ENCODE assay signal across 20 cellular contexts in genomic region chr5:74493426-74493825, GRCh38.
"Had no signal": no experiment of that assay in that cellular context is flagged by ENCODE, and none has a peak within 500 bp of the region (broad histone marks: within the 10 kb centered on the region; RNA-seq: fewer than 3 reads in every experiment).

No MANE protein-coding gene starts in this region.

- H3K79me2 ChIP-seq: parathyroid adenoma had no signal

- H3K4me3 ChIP-seq: cardiac muscle cell, lower lobe of right lung, testis had no signal

- DNase-seq: activated CD4-positive, alpha-beta memory T cell treated with anti-CD3 and anti-CD28 coated beads for 36 hours; activated CD4-positive, alpha-beta T cell treated with anti-CD3 and anti-CD28 coated beads for 48 hours; activated CD4-positive, CD25-positive, alpha-beta regulatory T cell; activated T-cell treated with anti-CD3 and anti-CD28 coated beads, Interleukin-2, amount 50 U/mL, for 48 hours; cortex of kidney; endodermal cell; foreskin fibroblast; lower lobe of right lung; naive B cell; nucleus accumbens; stimulated activated CD4-positive, alpha-beta T cell treated with anti-CD3 and anti-CD28 coated beads, Interleukin-4, amount 100 ng/mL, for 1 hour; stimulated activated naive CD4-positive, alpha-beta T cell; SW 1271; T-helper 17 cell; testis had no signal

- H3K9ac ChIP-seq: parathyroid adenoma had no signal

- ATAC-seq: left lobe of liver, lower lobe of right lung, sciatic nerve, T-helper 17 cell had no signal

- H3K27me3 ChIP-seq: cardiac muscle cell, testis had no signal

- H3K9me3 ChIP-seq: lower lobe of right lung, testis had no signal

- H3K27ac ChIP-seq: cardiac muscle cell, lower lobe of right lung, parathyroid adenoma, testis had no signal

- FAIRE-seq: keratinocyte had no signal

- H3K36me3 ChIP-seq: cardiac muscle cell, lower lobe of right lung had no signal

- H3K4me1 ChIP-seq: lower lobe of right lung, parathyroid adenoma, testis had no signal

- H2AFZ ChIP-seq: parathyroid adenoma had no signal
